8 cellular contexts compared by ENCODE assay signal in the genomic region with DNA sequence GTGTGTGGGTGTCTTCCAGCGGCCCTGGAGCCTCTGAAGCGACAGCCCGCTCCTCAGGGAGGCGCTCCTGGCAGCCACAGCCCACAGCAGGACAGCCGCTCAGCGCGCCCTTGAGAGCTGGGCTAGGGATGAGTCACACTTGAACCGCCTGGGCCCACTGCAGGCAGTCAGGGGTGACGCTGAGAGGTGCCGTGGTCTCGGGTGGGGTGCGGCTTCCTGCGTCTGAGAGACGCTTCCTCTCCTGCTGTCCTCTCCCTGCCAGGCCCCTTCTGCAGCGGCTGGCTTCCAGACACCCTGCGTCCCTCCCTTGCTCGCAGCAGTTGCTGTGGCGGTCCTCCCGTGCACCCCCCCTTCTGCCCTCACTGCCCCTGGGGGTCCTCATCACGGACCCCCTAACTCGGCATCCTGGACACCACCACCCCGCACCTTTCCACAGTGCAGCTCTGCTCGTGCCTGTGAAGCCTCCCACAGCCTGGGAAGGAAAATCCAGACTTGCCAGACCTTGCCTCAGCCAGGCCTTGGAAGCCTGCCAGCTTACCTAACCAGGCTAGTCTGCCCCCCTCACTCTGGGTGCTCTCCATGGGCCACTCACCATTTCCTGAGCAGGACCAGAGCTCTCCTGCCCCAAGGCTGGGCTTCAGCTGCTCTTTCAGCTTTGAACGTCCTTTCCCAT. TPM values are rescaled to one million over a fixed set of nuclear protein-coding genes. Genes with fewer than 3 reads are reported as not detected.
DNase-seq lines count a peak whose midpoint lies in the region; ATAC-seq and TF ChIP-seq lines count a peak whose summit lies in the region.

No MANE protein-coding gene starts in this region.

- peak; percentile 17 for TF ChIP-seq CTCF in GM12864 (IDR thresholded peaks at IDR 0.05; ENCODE audit: low read depth, low read length, missing control alignments)
- TF ChIP-seq CTCF in HCT116 (IDR thresholded peaks at IDR 0.05 in 2 of 3, conservative IDR thresholded peaks at IDR 0.05 in 1 of 3; ENCODE audit: borderline replicate concordance in 1 of 3, insufficient read depth in 1 of 3, low read depth in 2 of 3, low read length in 2 of 3), result no peak
- TF ChIP-seq CTCF in colonic mucosa (IDR thresholded peaks at IDR 0.05), result no peak

- H3K79me2 ChIP-seq in HCT116 (ENCODE audit: insufficient read depth, low read length), result no peaks in the 10 kb centered on the region

- peak overlapping the region; percentile 4 for H3K4me3 ChIP-seq in GM12864 (ENCODE audit: low read depth, low read length)
- H3K4me3 ChIP-seq in HCT116 (replicated peaks in 1 of 2; ENCODE audit: low read depth in 1 of 2, low read length in 2 of 2), result peak overlapping the region in 1 of 2 experiments; percentile 2; a peak in 1 of 4 replicates
- no peak overlapping the region for H3K4me3 ChIP-seq in colonic mucosa
- H3K4me3 ChIP-seq in mesodermal cell (ENCODE audit: extremely low read depth, insufficient read depth, low read length, poor library complexity, severe bottlenecking), result no peak overlapping the region

- ATAC-seq in HCT116, result peak; percentile 89

- peak overlapping the region; percentile 64 for H3K4me2 ChIP-seq in HCT116 (ENCODE audit: low read length)

- no peaks in the 10 kb centered on the region for H3K27me3 ChIP-seq in HCT116 (ENCODE audit: insufficient read depth, low read length)
- H3K27me3 ChIP-seq in colonic mucosa, result no peaks in the 10 kb centered on the region

- no peak for TF ChIP-seq POLR2A in HCT116 (IDR thresholded peaks at IDR 0.05; ENCODE audit: borderline replicate concordance, extremely low read depth, insufficient read depth, insufficient read length)

- peak overlapping the region; percentile 33; the same call in 1 of the 2 replicates for H3K27ac ChIP-seq in HCT116 (ENCODE audit: low read depth, low read length)
- no peak overlapping the region for H3K27ac ChIP-seq in colonic mucosa
- H3K27ac ChIP-seq in mesodermal cell (ENCODE audit: low read depth, low read length, severe bottlenecking), result peak overlapping the region; percentile 72

- no peaks in the 10 kb centered on the region for H4K20me1 ChIP-seq in HCT116 (ENCODE audit: insufficient read depth)

- DNase-seq in GM12864 (ENCODE audit: low read depth), result peak; percentile 53
- DNase-seq in HCT116 (ENCODE audit: low read depth, low spot score), result peak; percentile 44
- DNase-seq in NCI-H1694 (lab: John Stamatoyannopoulos, UW), result peak; percentile 16
- DNase-seq in activated CD4-positive, alpha-beta T cell treated with anti-CD3 and anti-CD28 coated beads for 48 hours, result peak; percentile 78
- DNase-seq in colonic mucosa, result peak; percentile 43
- DNase-seq in stimulated activated CD8-positive, alpha-beta memory T cell treated with anti-CD3 and anti-CD28 coated beads, Interleukin-7, amount 100 ng/mL, for 1 hour (ENCODE audit: low read depth in 2 of 2), result peak; percentile 72 to 80
- DNase-seq in D341Med (ENCODE audit: low spot score), result no peak

- POLR2A ChIA-PET in HCT116 (lab: Charles Lee), result interaction anchor here (0.9 to 1.6 kb wide), 4 partner anchors 21 to 121 kb away, joined by 3 to 7 read pairs (median 3); no protein-coding TSS in a partner anchor

- intact Hi-C loops in HCT116 (cut with micrococcal nuclease), result no loop called here
- intact Hi-C loops in colonic mucosa (cut with DNase I), result no loop called here

- H3K9ac ChIP-seq in HCT116 (ENCODE audit: low read length), result peak overlapping the region; percentile 33
- H3K9ac ChIP-seq in colonic mucosa (ENCODE audit: low read depth in 2 of 2, low read length in 2 of 2), result no peak overlapping the region

- RAD21 ChIA-PET in HCT116 (lab: Charles Lee; ENCODE audit: low non-redundant PET in 1 of 2, low total read pairs in 2 of 2, uncharacterized antibody in 2 of 2, unreplicated experiment in 2 of 2), result interaction anchor here in 1 of 2 experiments (1.1 kb wide), 1 partner anchor 10 kb away, joined by 3 read pairs; no protein-coding TSS in a partner anchor

- H3K9me3 ChIP-seq in HCT116 (ENCODE audit: control insufficient read depth in 1 of 2, insufficient read depth in 1 of 2, low read depth in 1 of 2, low read length in 2 of 2), result no peaks in the 10 kb centered on the region
- H3K9me3 ChIP-seq in colonic mucosa, result no peaks in the 10 kb centered on the region
- H3K9me3 ChIP-seq in mesodermal cell (ENCODE audit: control insufficient read depth, low read length), result no peaks in the 10 kb centered on the region

- no peaks in the 10 kb centered on the region for H3K9me2 ChIP-seq in HCT116 (ENCODE audit: insufficient read depth)

- 73 to 77% methylated on average over 16 to 19 of the region's 24 CpGs for WGBS in mesodermal cell (ENCODE audit: insufficient coverage in 2 of 2), 2 experiments

- H2AFZ ChIP-seq in HCT116 (ENCODE audit: low read depth, low read length, poor library complexity, severe bottlenecking), result no peak overlapping the region

- peak; percentile 29; the same call in 1 of the 2 replicates for TF ChIP-seq RAD21 in HCT116 (IDR thresholded peaks at IDR 0.05; ENCODE audit: low read depth)

- no TSS peak for BruUV-seq in HCT116 (replicated peaks; lab: Mats Ljungman, UMichigan)

- H3K4me1 ChIP-seq in HCT116 (ENCODE audit: control insufficient read depth in 1 of 2, insufficient read depth in 2 of 2, low read length in 2 of 2), result peaks cover 27 to 30% of the 10 kb centered on the region in 2 experiments
- peaks cover 9% of the 10 kb centered on the region for H3K4me1 ChIP-seq in colonic mucosa
- peaks cover 18% of the 10 kb centered on the region for H3K4me1 ChIP-seq in mesodermal cell (ENCODE audit: control insufficient read depth, insufficient read depth, low read length, poor library complexity, severe bottlenecking)

- CTCF ChIA-PET in HCT116 (lab: Charles Lee), result interaction anchor here (1.0 to 2.5 kb wide), 2 partner anchors 10 to 121 kb away, joined by 3 to 20 read pairs; partner anchors contain the start of gene MAPKBP1

- 0 out of 4 replicates have a peak, but pooled peaks cover 2 to 3% of the 10 kb centered on the region in 2 experiments for H3K36me3 ChIP-seq in HCT116 (ENCODE audit: control insufficient read depth in 1 of 2, insufficient read depth in 2 of 2, low read length in 2 of 2)
- H3K36me3 ChIP-seq in colonic mucosa, result no peaks in the 10 kb centered on the region
- H3K36me3 ChIP-seq in mesodermal cell (ENCODE audit: control insufficient read depth, insufficient read depth, low read length), result peaks cover 28% of the 10 kb centered on the region

TF ChIP-seq in HCT116, 20 proteins besides CTCF, POLR2A, EP300 and RAD21:
- TF ChIP-seq TCF7L2 (IDR thresholded peaks at IDR 0.05; ENCODE audit: borderline replicate concordance, extremely low read depth, insufficient read depth, insufficient read length) (peak; percentile 75), ZNF274 (IDR thresholded peaks at IDR 0.05; ENCODE audit: low read depth, low read length) (no peak), JUND (IDR thresholded peaks at IDR 0.05) (peak; percentile 23), FOSL1 (IDR thresholded peaks at IDR 0.05; ENCODE audit: low read depth) (no peak), POLR2AphosphoS5 (IDR thresholded peaks at IDR 0.05; ENCODE audit: low read depth, low read length) (peak; percentile 31; the same call in 1 of the 2 replicates)

RNA-seq across cellular contexts. Expression of gene SPTBN5, which starts 1.1 kb away (rescaled TPM):
- total RNA-seq in HCT116 (2021; ENCODE audit: unreplicated experiment) (0.96 TPM), colonic mucosa (1 to 10 TPM in 1 of 2 donors, under 1 TPM in 1; 0.72 to 2.3 TPM)
- 0.76 and 0.90 TPM in 2 replicates for polyA plus RNA-seq in HCT116 (2012)
- polyA plus RNA-seq in mesodermal cell (2013, experiment 1 of 2), result 0.52 TPM
- polyA plus RNA-seq in mesodermal cell (2013, experiment 2 of 2), result 0.30 TPM

RNA-seq across cellular contexts. Expression of gene PLA2G4B, which starts 56.3 kb away (rescaled TPM):
- 4.7 TPM for total RNA-seq in HCT116 (2021; ENCODE audit: unreplicated experiment)
- polyA plus RNA-seq in HCT116 (2012), result 5.6 and 6.4 TPM in 2 replicates
- 1 to 10 TPM; 2.2 to 6.2 TPM for total RNA-seq in colonic mucosa
- polyA plus RNA-seq in mesodermal cell (2013, experiment 1 of 2), result 8.3 TPM
- polyA plus RNA-seq in mesodermal cell (2013, experiment 2 of 2), result 10.9 TPM
